In the genomic region with DNA sequence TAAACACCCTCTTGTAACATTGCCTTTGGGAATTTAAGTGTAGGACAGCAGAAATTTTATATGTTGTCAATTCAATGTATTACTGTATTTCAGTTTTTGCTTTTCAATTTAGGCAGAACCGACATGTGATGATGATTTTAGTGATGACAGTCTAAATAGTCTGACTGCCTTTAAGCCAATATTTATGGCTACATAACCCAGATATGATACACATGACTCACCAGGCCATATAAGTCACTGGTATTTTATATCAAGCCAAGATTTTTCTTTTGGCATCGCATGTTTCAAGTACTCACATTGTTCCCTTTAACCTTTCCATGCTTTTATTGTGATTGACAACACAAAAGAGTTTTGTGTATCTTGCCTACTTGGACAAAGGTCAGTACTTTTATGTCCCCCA, we compare ENCODE assay signal across 23 cellular contexts. TPM values are rescaled to one million over a fixed set of nuclear protein-coding genes. Genes with fewer than 3 reads are reported as not detected.
DNase-seq lines count a peak whose midpoint lies in the region; ATAC-seq and TF ChIP-seq lines count a peak whose summit lies in the region.
"Had no signal": no experiment of that assay in that cellular context is flagged by ENCODE, and none has a peak within 500 bp of the region (broad histone marks: within the 10 kb centered on the region; RNA-seq: fewer than 3 reads in every experiment).

No MANE protein-coding gene starts in this region.

- H3K79me2 ChIP-seq in neural progenitor cell (ENCODE audit: low read depth): no peaks in the 10 kb centered on the region

- in situ Hi-C loops in SK-MEL-5 (cut with HindIII; ENCODE audit: low pct_unique_long_range_greater_than_20kb, low sequenced_read_pairs): no loop called here
- in situ Hi-C loops in gastrocnemius medialis (cut with MboI; ENCODE audit: low sequenced_read_pairs in 4 of 4): no loop called here

- H3K4me1 Mint-ChIP-seq in neural progenitor cell: peaks cover 2% of the 10 kb centered on the region
- H3K4me1 Mint-ChIP-seq: CD14-positive monocyte, IgD-negative memory B cell had no signal

- H3K9me3 ChIP-seq in right atrium auricular region (peaks cover 0 to 20% of the 10 kb centered on the region in 2 donors), mucosa of descending colon (no peaks in the 10 kb centered on the region), neural progenitor cell (ENCODE audit: low read depth) (peaks cover 15% of the 10 kb centered on the region), gastrocnemius medialis (no peaks in the 10 kb centered on the region)
- H3K9me3 ChIP-seq: MG63 had no signal

- no peaks in the 10 kb centered on the region for H3K36me3 Mint-ChIP-seq in neural progenitor cell
- H3K36me3 Mint-ChIP-seq: CD14-positive monocyte had no signal

- no peak overlapping the region for H3K9ac ChIP-seq in neural progenitor cell

- intact Hi-C loops in Right ventricle myocardium inferior (cut with DNase I) (no loop called here), mucosa of descending colon (cut with DNase I, micrococcal nuclease) (no loop called here), gastrocnemius medialis (cut with DNase I; ENCODE audit: low total_unique reads) (no loop called here)

- H3K27ac ChIP-seq in right atrium auricular region: no peak overlapping the region
- H3K27ac ChIP-seq in neural progenitor cell: no peak overlapping the region
- no peak overlapping the region for H3K27ac ChIP-seq in gastrocnemius medialis
- H3K27ac ChIP-seq: 22Rv1, HL-60, Peyer's patch had no signal

- peaks cover 14% of the 10 kb centered on the region for H3K9me3 Mint-ChIP-seq in neural progenitor cell

- no peaks in the 10 kb centered on the region for H3K36me3 ChIP-seq in right atrium auricular region
- H3K36me3 ChIP-seq in mucosa of descending colon (ENCODE audit: low read depth): no peaks in the 10 kb centered on the region
- H3K36me3 ChIP-seq in neural progenitor cell: peaks cover 9% of the 10 kb centered on the region
- H3K36me3 ChIP-seq in gastrocnemius medialis: no peaks in the 10 kb centered on the region
- H3K36me3 ChIP-seq: MG63, Peyer's patch had no signal

- DNase-seq in Right ventricle myocardium inferior (ENCODE audit: missing footprints) (no peak), right atrium auricular region (ENCODE audit: low spot score) (no peak), SK-MEL-5 (ENCODE audit: low read depth, low spot score) (peak; percentile 46), fibroblast of peridontal ligament (ENCODE audit: extremely low read depth) (peak; percentile 39), mucosa of descending colon (no peak), neural progenitor cell (ENCODE audit: low spot score) (no peak), gastrocnemius medialis (no peak), NCI-H226 (no peak)
- DNase-seq: COR-L47, DMS 273 treated with DMSO at 0.1 percent for 48 hours, GDM1, H7, Karpas-422, MG63, NCI-H1048, NCI-H1436 treated with DMSO at 0.1 percent for 48 hours, NCI-H2029, NCI-H2171 treated with DMSO at 0.1 percent for 48 hours, Peyer's patch had no signal

- no peak overlapping the region for H3K4me3 Mint-ChIP-seq in neural progenitor cell
- H3K4me3 Mint-ChIP-seq: CD14-positive monocyte, IgD-negative memory B cell had no signal

- H3F3A ChIP-seq in neural progenitor cell (ENCODE audit: low read depth): peaks cover 6% of the 10 kb centered on the region

- ATAC-seq in Right ventricle myocardium inferior: peak; percentile 70
- peak; percentile 56 for ATAC-seq in mucosa of descending colon
- no peak for ATAC-seq in gastrocnemius medialis

- no peaks in the 10 kb centered on the region for H3K27me3 ChIP-seq in right atrium auricular region
- H3K27me3 ChIP-seq in neural progenitor cell: no peaks in the 10 kb centered on the region
- H3K27me3 ChIP-seq in gastrocnemius medialis: no peaks in the 10 kb centered on the region
- H3K27me3 ChIP-seq: MG63, Peyer's patch had no signal

- TF ChIP-seq POLR2A in gastrocnemius medialis (IDR thresholded peaks at IDR 0.05): no peak

- H3K27me3 Mint-ChIP-seq in neural progenitor cell (ENCODE audit: insufficient read depth, low read depth): no peaks in the 10 kb centered on the region

- H3K27ac Mint-ChIP-seq in neural progenitor cell: no peak overlapping the region
- H3K27ac Mint-ChIP-seq: CD14-positive monocyte, IgD-negative memory B cell had no signal

- H3K4me2 ChIP-seq in neural progenitor cell: no peak overlapping the region

- TF ChIP-seq CTCF in right atrium auricular region (IDR thresholded peaks at IDR 0.05) (no peak), mucosa of descending colon (IDR thresholded peaks at IDR 0.05) (no peak), neural progenitor cell (IDR thresholded peaks at IDR 0.05) (no peak), gastrocnemius medialis (IDR thresholded peaks at IDR 0.05 in 4 of 5, conservative IDR thresholded peaks at IDR 0.05 in 1 of 5) (no peak)

- no peaks in the 10 kb centered on the region for H3K4me1 ChIP-seq in right atrium auricular region
- no peaks in the 10 kb centered on the region for H3K4me1 ChIP-seq in mucosa of descending colon (ENCODE audit: low read depth)
- peaks cover 8% of the 10 kb centered on the region for H3K4me1 ChIP-seq in neural progenitor cell
- H3K4me1 ChIP-seq in gastrocnemius medialis: peaks cover 7 to 10% of the 10 kb centered on the region in 2 donors
- H3K4me1 ChIP-seq: Peyer's patch had no signal

- H4K20me1 ChIP-seq in neural progenitor cell (ENCODE audit: low read depth): no peaks in the 10 kb centered on the region

- no peak overlapping the region for H3K4me3 ChIP-seq in right atrium auricular region
- no peak overlapping the region for H3K4me3 ChIP-seq in mucosa of descending colon
- H3K4me3 ChIP-seq in neural progenitor cell: no peak overlapping the region
- no peak overlapping the region for H3K4me3 ChIP-seq in gastrocnemius medialis
- H3K4me3 ChIP-seq: MG63, Peyer's patch had no signal

- no peak overlapping the region for H2AFZ ChIP-seq in neural progenitor cell (replicated peaks)

RNA-seq across cellular contexts. Expression of a gene that starts 13.6 kb away (rescaled TPM):
- total RNA-seq in Right ventricle myocardium inferior: 119 TPM
- total RNA-seq in right atrium auricular region: 10 to 100 TPM; 37.0 to 42.4 TPM
- total RNA-seq in SK-MEL-5 (2014; rRNA removed; shearing (Covaris generic)): 20.5 and 22.7 TPM in 2 replicates
- 16.7 and 24.0 TPM in 2 replicates for polyA plus RNA-seq in SK-MEL-5 (2015; cell fraction: cytosol; rRNA removed)
- 46.6 and 67.3 TPM in 2 replicates for polyA plus RNA-seq in SK-MEL-5 (2015; cell fraction: nucleus; rRNA removed)
- 100 to 1,000 TPM; 102 to 124 (median 111) TPM for total RNA-seq in mucosa of descending colon
- total RNA-seq in neural progenitor cell (ENCODE audit: low replicate concordance): 35.2 and 55.0 TPM in 2 replicates
- total RNA-seq in gastrocnemius medialis: 100 to 1,000 TPM in 1 of 4 donors, 10 to 100 TPM in 3; 81.2 to 107 (median 86.1) TPM

Comparison
In these comparisons a context has a peak if more than half of its experiments do, and no peak if none do; other contexts are left out.
1. ATAC-seq: peak in Right ventricle myocardium inferior (single experiment) and mucosa of descending colon (single experiment); none in gastrocnemius medialis (0 of 2).
2. DNase-seq: peak in SK-MEL-5 (single experiment) and fibroblast of peridontal ligament (single experiment); none in Right ventricle myocardium inferior (single experiment), right atrium auricular region (single experiment), mucosa of descending colon (0 of 3), neural progenitor cell (single experiment), gastrocnemius medialis (0 of 2) and NCI-H226 (single experiment).